ENCODE assay signal across 11 cellular contexts in the genomic region with DNA sequence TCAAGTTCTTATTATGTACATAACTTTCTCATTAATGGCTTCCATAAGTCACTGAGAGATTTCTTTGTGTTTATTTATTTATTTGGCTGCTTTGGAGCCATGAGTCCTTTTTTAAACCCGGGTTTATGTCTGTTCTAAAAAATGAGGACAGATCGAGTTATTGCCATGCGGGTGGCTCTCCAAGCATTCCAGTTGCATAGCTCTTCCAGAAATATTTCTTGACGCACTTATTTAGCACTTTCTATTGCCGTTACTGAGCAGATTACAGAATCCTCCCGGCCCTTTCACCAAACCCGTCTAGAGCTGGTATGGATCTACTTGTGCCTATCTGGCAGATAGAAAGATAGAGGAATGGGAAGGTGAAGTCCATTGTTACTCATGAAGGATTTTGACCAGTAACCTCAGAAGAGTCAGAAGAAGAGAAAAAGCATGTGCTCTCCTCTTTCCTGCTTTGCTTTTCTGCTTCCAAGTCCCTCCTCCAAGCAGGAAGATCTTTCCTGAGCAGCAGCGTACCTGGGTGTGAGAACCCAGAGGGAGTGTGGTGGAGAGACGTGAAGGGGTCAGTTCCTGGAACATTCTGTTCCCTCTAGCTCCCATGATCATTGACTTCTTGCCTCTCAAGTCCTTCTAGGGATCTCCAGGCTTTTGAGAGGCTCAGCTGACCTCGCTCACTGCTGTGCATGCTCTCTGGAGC.
DNase-seq lines count a peak whose midpoint lies in the region; TF ChIP-seq lines count a peak whose summit lies in the region.
"Had no signal": no experiment of that assay in that cellular context is flagged by ENCODE, and none has a peak within 500 bp of the region (broad histone marks: within the 10 kb centered on the region; RNA-seq: fewer than 3 reads in every experiment).

No MANE protein-coding gene starts in this region.

- H3K4me3 ChIP-seq in endocrine pancreas (ENCODE audit: control insufficient read depth, insufficient read depth, low read length) = peak overlapping the region; percentile 43
- peak overlapping the region in 1 of 2 experiments; percentile 63 for H3K4me3 ChIP-seq in mesenchymal stem cell (ENCODE audit: insufficient read depth in 1 of 2, low read depth in 1 of 2, low read length in 2 of 2)
- peak overlapping the region; percentile 25 to 37 for H3K4me3 ChIP-seq in tibial artery

- peak overlapping the region; percentile 55 for H2BK15ac ChIP-seq in mesenchymal stem cell (ENCODE audit: low read depth, poor library complexity, severe bottlenecking)

- H3K36me3 ChIP-seq in endocrine pancreas (ENCODE audit: control insufficient read depth, insufficient read depth, low read length) = no peaks in the 10 kb centered on the region
- H3K36me3 ChIP-seq in mesenchymal stem cell (ENCODE audit: control insufficient read depth in 1 of 2, insufficient read depth in 2 of 2, low read depth in 1 of 2, low read length in 2 of 2) = no peaks in the 10 kb centered on the region
- no peaks in the 10 kb centered on the region for H3K36me3 ChIP-seq in tibial artery

- H3K4me1 Mint-ChIP-seq in activated naive CD8-positive, alpha-beta T cell treated with anti-CD3 and anti-CD28 coated beads for 36 hours = peaks cover 14% of the 10 kb centered on the region

- intact Hi-C loops in tibial artery (cut with DNase I; ENCODE audit: low total_unique reads) = loop anchor here (5.0 kb wide), 2 partner anchors 94 to 114 kb away; partner anchors contain the start of gene LPP

- H2AK5ac ChIP-seq in mesenchymal stem cell (ENCODE audit: low read length, severe bottlenecking) = peak overlapping the region; percentile 98

- no peak overlapping the region for H3K27ac Mint-ChIP-seq in activated naive CD8-positive, alpha-beta T cell treated with anti-CD3 and anti-CD28 coated beads for 36 hours
- H3K27ac Mint-ChIP-seq: activated CD8-positive, alpha-beta T cell treated with anti-CD3 and anti-CD28 coated beads, Interleukin-2, amount 10 ng/mL, durations not matched to agents 7 days and 5 days had no signal

- H3K18ac ChIP-seq in mesenchymal stem cell (ENCODE audit: low read depth in 1 of 2, low read length in 2 of 2) = peak overlapping the region; percentile 81 to 90

- peak overlapping the region; percentile 66 for H4K8ac ChIP-seq in mesenchymal stem cell (ENCODE audit: low read length)

- DNase-seq in LHCN-M2 (ENCODE audit: low read depth) (peak; percentile 88), mesenchymal stem cell (peak; percentile 89), tibial artery (peak; percentile 64 to 86), NCI-H524 treated with DMSO at 0.1 percent for 48 hours (lab: John Stamatoyannopoulos, UW) (no peak), GM19238 (ENCODE audit: insufficient read length, low spot score) (no peak), OCI-M2 (lab: John Stamatoyannopoulos, UW; ENCODE audit: unreplicated experiment) (no peak)
- DNase-seq in activated naive CD8-positive, alpha-beta T cell treated with anti-CD3 and anti-CD28 coated beads for 36 hours = no peak
- DNase-seq: activated CD8-positive, alpha-beta T cell treated with anti-CD3 and anti-CD28 coated beads, Interleukin-2, amount 10 ng/mL, durations not matched to agents 7 days and 5 days; effector CD8-positive, alpha-beta T cell had no signal

- peaks cover 21% of the 10 kb centered on the region for H3K4me1 ChIP-seq in endocrine pancreas (ENCODE audit: control insufficient read depth, insufficient read depth, low read length)
- peaks cover 17% of the 10 kb centered on the region for H3K4me1 ChIP-seq in mesenchymal stem cell (ENCODE audit: control insufficient read depth, insufficient read depth, low read depth, low read length)
- H3K4me1 ChIP-seq in tibial artery = peaks cover 0 to 96% (median 89%) of the 10 kb centered on the region in 4 donors

- 13% methylated on average over 7 of the region's 10 CpGs for WGBS in mesenchymal stem cell

- H2AFZ ChIP-seq in mesenchymal stem cell (ENCODE audit: low read depth, low read length) = no peak overlapping the region

- peak overlapping the region; percentile 98 for H2BK5ac ChIP-seq in mesenchymal stem cell (ENCODE audit: low read depth, low read length, poor library complexity, severe bottlenecking)

- H3K36me3 Mint-ChIP-seq in activated naive CD8-positive, alpha-beta T cell treated with anti-CD3 and anti-CD28 coated beads for 36 hours = peaks cover 7% of the 10 kb centered on the region

- no peak for TF ChIP-seq CTCF in tibial artery (IDR thresholded peaks at IDR 0.05)

- H3K14ac ChIP-seq in mesenchymal stem cell (ENCODE audit: low read length in 2 of 2) = peak overlapping the region in 1 of 2 experiments; percentile 86

- peak overlapping the region; percentile 94 for H4K91ac ChIP-seq in mesenchymal stem cell (ENCODE audit: low read length)

- no peak overlapping the region for H3K4me3 Mint-ChIP-seq in activated naive CD8-positive, alpha-beta T cell treated with anti-CD3 and anti-CD28 coated beads for 36 hours
- H3K4me3 Mint-ChIP-seq: activated CD8-positive, alpha-beta T cell treated with anti-CD3 and anti-CD28 coated beads, Interleukin-2, amount 10 ng/mL, durations not matched to agents 7 days and 5 days; neural crest cell had no signal

- H3K9me3 ChIP-seq in endocrine pancreas (ENCODE audit: control insufficient read depth, low read length) = no peaks in the 10 kb centered on the region
- no peaks in the 10 kb centered on the region for H3K9me3 ChIP-seq in mesenchymal stem cell (ENCODE audit: control insufficient read depth, low read length)
- no peaks in the 10 kb centered on the region for H3K9me3 ChIP-seq in tibial artery

- H3K23ac ChIP-seq in mesenchymal stem cell (ENCODE audit: low read length in 2 of 2) = peak overlapping the region in 1 of 2 experiments; percentile 83

- H3K27me3 Mint-ChIP-seq in activated naive CD8-positive, alpha-beta T cell treated with anti-CD3 and anti-CD28 coated beads for 36 hours = no peaks in the 10 kb centered on the region

- no peaks in the 10 kb centered on the region for H3K27me3 ChIP-seq in endocrine pancreas (ENCODE audit: control insufficient read depth, insufficient read depth, low read length)
- no peaks in the 10 kb centered on the region for H3K27me3 ChIP-seq in mesenchymal stem cell (ENCODE audit: control insufficient read depth in 1 of 2, insufficient read depth in 1 of 2, low read length in 2 of 2)
- no peaks in the 10 kb centered on the region for H3K27me3 ChIP-seq in tibial artery

- H3K4ac ChIP-seq in mesenchymal stem cell (ENCODE audit: low read depth in 1 of 2, low read length in 2 of 2) = peak overlapping the region; percentile 90 to 97

- H2BK120ac ChIP-seq in mesenchymal stem cell (ENCODE audit: low read depth, low read length) = peak overlapping the region; percentile 86

- H3K9ac ChIP-seq in endocrine pancreas (ENCODE audit: control insufficient read depth, insufficient read depth, low read length) (no peak overlapping the region), mesenchymal stem cell (ENCODE audit: low read length) (peak overlapping the region; percentile 92)

- H3K27ac ChIP-seq in mesenchymal stem cell (ENCODE audit: low read length, poor library complexity, severe bottlenecking) (peak overlapping the region; percentile 98), tibial artery (peak overlapping the region; percentile 90 to 96)

- H3K9me3 Mint-ChIP-seq in activated naive CD8-positive, alpha-beta T cell treated with anti-CD3 and anti-CD28 coated beads for 36 hours = no peaks in the 10 kb centered on the region
- H3K9me3 Mint-ChIP-seq: neural crest cell had no signal

- H3K79me1 ChIP-seq in mesenchymal stem cell (replicated peaks; ENCODE audit: low read length, poor library complexity, severe bottlenecking) = no peaks in the 10 kb centered on the region

- H3K4me2 ChIP-seq in mesenchymal stem cell (ENCODE audit: low read length, poor library complexity, severe bottlenecking) = peak overlapping the region; percentile 57

- H2BK12ac ChIP-seq in mesenchymal stem cell (ENCODE audit: low read length in 2 of 2) = peak overlapping the region; percentile 91 to 97

Comparison
In these comparisons a context has a peak if more than half of its experiments do, and no peak if none do; other contexts are left out.
1. DNase-seq: peak in LHCN-M2 (single experiment), mesenchymal stem cell (single experiment) and tibial artery (2 of 2); none in NCI-H524 treated with DMSO at 0.1 percent for 48 hours (single experiment), GM19238 (single experiment), OCI-M2 (single experiment) and activated naive CD8-positive, alpha-beta T cell treated with anti-CD3 and anti-CD28 coated beads for 36 hours (single experiment).